ENCODE assay signal across 16 cellular contexts in genomic region chr16:80014241-80014939, GRCh38.
A peak's percentile ranks its signal among the peaks of the same experiment; 100 is the strongest.
DNase-seq lines count a peak whose midpoint lies in the region; ATAC-seq and TF ChIP-seq lines count a peak whose summit lies in the region.
"Had no signal": no experiment of that assay in that cellular context is flagged by ENCODE, and none has a peak within 500 bp of the region (broad histone marks: within the 10 kb centered on the region; RNA-seq: fewer than 3 reads in every experiment).

No MANE protein-coding gene starts in this region.

- DNase-seq in SIG-M5 treated with dmso at 0.1 percent for 504 hours (lab: John Stamatoyannopoulos, UW; ENCODE audit: unreplicated experiment) (peak; percentile 4), SIG-M5 (lab: John Stamatoyannopoulos, UW) (no peak), SW480 (ENCODE audit: low spot score) (peak; percentile 53), foreskin keratinocyte (peak; percentile 50), NK-92 (lab: John Stamatoyannopoulos, UW; ENCODE audit: unreplicated experiment) (no peak), NCI-H226 (no peak), right cardiac atrium (no peak)
- DNase-seq: activated CD4-positive, alpha-beta T cell treated with anti-CD3 and anti-CD28 coated beads for 36 hours; cortex of kidney; GM23248; naive thymus-derived CD4-positive, alpha-beta T cell; NCI-H187; NCI-H526 had no signal

- no peaks in the 10 kb centered on the region for H3K9me3 ChIP-seq in right cardiac atrium (ENCODE audit: control insufficient read depth, low read length)

- H3K4me1 ChIP-seq in foreskin keratinocyte (peaks cover 6% of the 10 kb centered on the region), right cardiac atrium (ENCODE audit: control insufficient read depth, insufficient read depth, low read length) (no peaks in the 10 kb centered on the region)

- H3K27ac ChIP-seq in foreskin keratinocyte (no peak overlapping the region), right cardiac atrium (ENCODE audit: low read length) (no peak overlapping the region)
- H3K27ac ChIP-seq: C4-2B, GM23248, hepatocyte had no signal

- ATAC-seq in foreskin keratinocyte: no peak
- no peak for ATAC-seq in GM19328 (IDR thresholded peaks at IDR 0.05; ENCODE audit: unreplicated experiment)
- no peak for ATAC-seq in right cardiac atrium
- ATAC-seq: activated CD4-positive, alpha-beta T cell treated with anti-CD3 and anti-CD28 coated beads for 36 hours; naive thymus-derived CD4-positive, alpha-beta T cell had no signal

- intact Hi-C loops in right cardiac atrium (cut with DNase I): no loop called here

- 82% methylated on average over 1 of the region's 1 CpG for WGBS in right cardiac atrium

- H3K27me3 ChIP-seq in foreskin keratinocyte (no peaks in the 10 kb centered on the region), right cardiac atrium (ENCODE audit: control insufficient read depth, insufficient read depth) (no peaks in the 10 kb centered on the region)
- H3K27me3 ChIP-seq: hepatocyte had no signal

- H3K4me3 ChIP-seq in right cardiac atrium (ENCODE audit: low read length): no peak overlapping the region
- H3K4me3 ChIP-seq: GM23248, hepatocyte had no signal

- TF ChIP-seq CTCF in foreskin keratinocyte (conservative IDR thresholded peaks at IDR 0.05): no peak

Comparison
In these comparisons a context has a peak if more than half of its experiments do, and no peak if none do; other contexts are left out.
1. DNase-seq: peak in SIG-M5 treated with dmso at 0.1 percent for 504 hours (single experiment), SW480 (single experiment) and foreskin keratinocyte (2 of 2); none in SIG-M5 (single experiment), NK-92 (single experiment), NCI-H226 (single experiment) and right cardiac atrium (0 of 3).